ENCODE assay signal across 8 cellular contexts in the genomic region with DNA sequence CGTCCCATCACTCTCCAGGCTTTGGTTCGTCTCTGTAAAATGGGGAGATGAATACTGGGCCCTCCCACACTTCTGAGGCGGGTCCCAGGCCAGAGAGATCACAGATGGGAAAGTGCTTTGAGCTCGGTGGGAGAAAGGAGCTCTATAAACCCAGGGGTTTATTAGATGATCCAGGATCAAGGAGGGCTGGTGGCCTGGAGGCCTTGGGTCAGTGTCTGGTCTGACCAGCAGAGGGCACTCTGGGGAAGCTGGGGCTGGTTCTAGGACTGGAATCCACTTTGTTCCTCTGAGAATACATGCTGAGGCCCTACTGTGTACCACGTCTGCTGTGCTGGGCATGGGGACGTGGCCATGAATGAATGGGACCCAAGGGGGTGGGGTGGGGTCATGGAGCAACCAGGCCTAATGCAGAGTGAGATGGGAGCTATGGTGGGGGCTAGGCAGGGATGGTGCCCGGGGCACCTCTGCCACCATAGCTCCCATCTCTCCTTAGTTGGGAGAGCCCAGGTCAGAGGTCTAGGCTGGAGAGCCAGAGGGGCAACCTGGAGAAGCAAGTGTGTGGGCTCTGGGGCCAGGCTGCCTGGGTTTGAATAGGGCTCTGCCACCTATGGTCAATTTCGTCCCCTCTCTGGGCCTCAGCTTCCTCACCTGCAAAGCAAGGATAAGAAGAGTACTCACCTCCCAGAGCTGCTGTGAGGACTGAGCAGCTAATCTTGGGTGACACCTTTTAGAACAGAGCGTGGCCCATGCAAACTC. TPM values are rescaled to one million over a fixed set of nuclear protein-coding genes. Genes with fewer than 3 reads are reported as not detected.
DNase-seq lines count a peak whose midpoint lies in the region; ATAC-seq, FAIRE-seq and TF ChIP-seq lines count a peak whose summit lies in the region.

No MANE protein-coding gene starts in this region.

- H3K9me3 Mint-ChIP-seq in progenitor cell of endocrine pancreas (ENCODE audit: low read depth): no peaks in the 10 kb centered on the region

- H3K4me1 Mint-ChIP-seq in progenitor cell of endocrine pancreas (ENCODE audit: low read depth): peaks cover 2% of the 10 kb centered on the region

- peak; percentile 96 for TF ChIP-seq CTCF in AG10803 (conservative IDR thresholded peaks at IDR 0.05; ENCODE audit: low read length)
- TF ChIP-seq CTCF in Panc1 (IDR thresholded peaks at IDR 0.05): peak; percentile 97
- peak; percentile 93 for TF ChIP-seq CTCF in foreskin fibroblast (IDR thresholded peaks at IDR 0.05; ENCODE audit: low read depth, low read length)
- peak; percentile 79 for TF ChIP-seq CTCF in progenitor cell of endocrine pancreas (IDR thresholded peaks at IDR 0.05; ENCODE audit: unreplicated experiment)

- POLR2A ChIA-PET in Panc1 (lab: Charles Lee): interaction anchor here (0.5 to 1.0 kb wide), 2 partner anchors 57 to 72 kb away, joined by 3 to 9 read pairs; no protein-coding TSS in a partner anchor

- H3K27me3 ChIP-seq in Panc1 (ENCODE audit: control insufficient read depth, insufficient read depth, low read length): no peaks in the 10 kb centered on the region

- H3K4me1 ChIP-seq in Panc1 (ENCODE audit: control insufficient read depth, insufficient read depth, low read length): peaks cover 31% of the 10 kb centered on the region

- no peaks in the 10 kb centered on the region for H3K9me3 ChIP-seq in Panc1 (ENCODE audit: control insufficient read depth, insufficient read depth, low read depth, low read length)

- peak overlapping the region; percentile 59 for H3K27ac Mint-ChIP-seq in progenitor cell of endocrine pancreas

- intact Hi-C loops in Panc1 (cut with micrococcal nuclease; ENCODE audit: unreplicated experiment): loop anchor here (1.0 to 2.0 kb wide), 2 partner anchors 40 to 104 kb away; no protein-coding TSS in a partner anchor

- CTCF ChIA-PET in Panc1 (lab: Charles Lee): interaction anchor here (0.5 to 2.7 kb wide), 19 partner anchors 11 to 478 kb away, joined by 3 to 25 read pairs (median 4); no protein-coding TSS in a partner anchor

- ATAC-seq in Panc1: peak; percentile 80

- no peaks in the 10 kb centered on the region for H3K36me3 Mint-ChIP-seq in progenitor cell of endocrine pancreas (ENCODE audit: insufficient read depth)

- no peaks in the 10 kb centered on the region for H3K36me3 ChIP-seq in Panc1 (ENCODE audit: control insufficient read depth, insufficient read depth, low read length)

- no peak overlapping the region for H3K4me3 ChIP-seq in AG10803 (ENCODE audit: low read length)
- H3K4me3 ChIP-seq in Panc1 (ENCODE audit: low read depth in 2 of 2, low read length in 2 of 2): no peak overlapping the region
- H3K4me3 ChIP-seq in foreskin fibroblast (ENCODE audit: low read depth in 1 of 2, low read length in 2 of 2): no peak overlapping the region

- in situ Hi-C loops in Panc1 (cut with HindIII; ENCODE audit: low pct_unique_long_range_greater_than_20kb, low sequenced_read_pairs): no loop called here

- peak overlapping the region; percentile 55 for H3K27ac ChIP-seq in Panc1 (ENCODE audit: low read length)

- no TSS peak for BruUV-seq in Panc1 (replicated peaks; lab: Mats Ljungman, UMichigan)

- no peaks in the 10 kb centered on the region for H3K27me3 Mint-ChIP-seq in progenitor cell of endocrine pancreas

- FAIRE-seq in GM19239 (lab: Jason Lieb, UNC): peak; percentile 31

- no peak overlapping the region for H3K4me3 Mint-ChIP-seq in progenitor cell of endocrine pancreas (ENCODE audit: low read depth)

- DNase-seq in AG10803 (ENCODE audit: low read depth) (peak; percentile 49), GM19239 (ENCODE audit: insufficient read length, low spot score) (peak; percentile 61), Panc1 (ENCODE audit: low read depth, low spot score) (no peak), foreskin fibroblast (peak; percentile 37 to 82), progenitor cell of endocrine pancreas (ENCODE audit: low spot score, unreplicated experiment) (peak; percentile 63), putamen (ENCODE audit: low spot score) (no peak), NCI-H2107 treated with DMSO at 0.1 percent for 48 hours (lab: John Stamatoyannopoulos, UW; ENCODE audit: unreplicated experiment) (no peak)
- peak; percentile 27 to 39 for DNase-seq in activated T-helper 1 cell treated with anti-CD3 and anti-CD28 coated beads, Interleukin-2, amount 50 U/mL, for 16 hours (ENCODE audit: low read depth in 1 of 2, low spot score in 1 of 2)

RNA-seq across cellular contexts. Expression of a gene that starts 9.0 kb away (rescaled TPM):
- 3.4 TPM for total RNA-seq in Panc1 (2021; ENCODE audit: unreplicated experiment)
- polyA plus RNA-seq in Panc1 (2012; ENCODE audit: insufficient read length): 6.9 TPM
- total RNA-seq in progenitor cell of endocrine pancreas: 1.2 and 1.6 TPM in 2 replicates

RNA-seq across cellular contexts. Expression of a gene that starts 38.9 kb away (rescaled TPM):
- total RNA-seq in Panc1 (2021; ENCODE audit: unreplicated experiment) (not detected), progenitor cell of endocrine pancreas (1.5 and 2.3 TPM in 2 replicates)
- not detected for polyA plus RNA-seq in Panc1 (2012; ENCODE audit: insufficient read length)

Comparison
In these comparisons a context has a peak if more than half of its experiments do, and no peak if none do; other contexts are left out.
1. DNase-seq: peak in AG10803 (single experiment), GM19239 (single experiment), activated T-helper 1 cell treated with anti-CD3 and anti-CD28 coated beads, Interleukin-2, amount 50 U/mL, for 16 hours (2 of 2), foreskin fibroblast (2 of 2) and progenitor cell of endocrine pancreas (single experiment); none in Panc1 (single experiment), putamen (single experiment) and NCI-H2107 treated with DMSO at 0.1 percent for 48 hours (single experiment).
2. Peak in every context shown above with its lines, with median percentiles within 50 percentile points of each other: CTCF ChIP-seq.